In the genomic region with DNA sequence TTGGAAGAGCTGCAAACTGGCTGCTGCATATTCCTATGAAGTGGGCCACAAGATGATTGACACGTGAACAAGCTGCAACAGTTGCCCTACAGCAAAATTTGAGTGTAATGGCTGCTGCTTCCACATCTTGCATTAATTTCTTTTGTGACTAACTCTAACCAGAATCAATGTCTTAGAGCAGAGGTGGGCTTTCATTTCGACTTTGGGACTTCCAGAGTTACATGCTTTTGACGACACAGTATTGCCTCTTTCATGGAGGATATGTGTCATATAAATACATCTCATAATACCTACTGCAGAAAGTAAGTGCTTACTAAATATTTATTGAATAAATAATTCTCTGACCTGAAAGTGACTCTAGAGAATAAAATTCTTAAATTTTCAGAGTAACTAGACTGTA, we compare ENCODE assay signal across 20 cellular contexts.
"Had no signal": no experiment of that assay in that cellular context is flagged by ENCODE, and none has a peak within 500 bp of the region (broad histone marks: within the 10 kb centered on the region; RNA-seq: fewer than 3 reads in every experiment).

No MANE protein-coding gene starts in this region.

- H3K27ac ChIP-seq: RWPE1 had no signal

- H3K4me2 ChIP-seq: SK-N-SH had no signal

- ATAC-seq: HepG2 had no signal

- H3K9me3 ChIP-seq: SK-N-SH had no signal

- DNase-seq: IMR-90, Karpas-422, KG1, MM.1S, NCI-H1092 treated with DMSO at 0.1 percent for 48 hours, NCI-H1436, NCI-H187, NCI-H2029, NCI-H2081 treated with DMSO at 0.1 percent for 48 hours, NCI-H2171, NCI-H226, NCI-H446, NCI-H510A, NCI-H524 treated with DMSO at 0.1 percent for 48 hours, NCI-H69, NCI-H774, SHP77, SK-N-SH had no signal

- H3K9ac ChIP-seq: SK-N-SH had no signal

- H3K9me2 ChIP-seq: SK-N-SH had no signal
